30 cellular contexts compared by ENCODE assay signal in the genomic region with DNA sequence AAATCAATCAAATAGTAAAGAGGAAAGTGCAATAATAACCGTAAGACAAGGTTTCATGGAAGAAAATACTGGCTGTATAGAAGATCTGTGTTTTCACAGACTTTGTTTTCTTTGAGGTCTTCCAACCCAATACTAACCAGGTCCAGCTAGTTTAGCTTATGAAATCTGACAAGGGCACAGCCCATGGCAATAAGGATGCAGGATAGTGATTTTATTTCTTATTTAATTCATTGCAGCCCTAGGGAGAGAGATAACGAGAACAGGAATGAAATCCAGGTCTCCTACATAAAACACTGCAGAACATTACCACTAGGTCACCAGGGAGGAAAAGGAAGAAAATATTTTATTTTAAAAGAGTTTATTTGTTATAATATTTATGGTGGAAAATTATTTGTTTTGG.
"Had no signal": no experiment of that assay in that cellular context is flagged by ENCODE, and none has a peak within 500 bp of the region (broad histone marks: within the 10 kb centered on the region; RNA-seq: fewer than 3 reads in every experiment).

No MANE protein-coding gene starts in this region.

- H3K27me3 ChIP-seq: brain microvascular endothelial cell, dorsolateral prefrontal cortex, esophagus squamous epithelium, gastroesophageal sphincter, heart right ventricle had no signal

- H3K9me3 Mint-ChIP-seq: activated CD4-positive, alpha-beta memory T cell treated with anti-CD3 and anti-CD28 coated beads for 36 hours; activated T-helper 17 cell treated with anti-CD3 and anti-CD28 coated beads, Interleukin-2, amount 50 U/mL, for 72 hours; central memory CD8-positive, alpha-beta T cell; dendritic cell treated with granulocyte-macrophage colony-stimulating factor and Interleukin-4, amounts not matched to agents 40 ng/mL and 50 ng/mL, for 4 days; T-helper 1 cell treated with Interleukin-12 subunit alpha and Interleukin-12 subunit beta and Interleukin-4 antibody, amounts not matched to agents 30 μg/mL and 1 μg/mL, for 36 hours had no signal

- H3K36me3 ChIP-seq: brain microvascular endothelial cell, WERI-Rb-1 had no signal

- H3K4me3 ChIP-seq: coronary artery, dorsolateral prefrontal cortex, esophagus squamous epithelium, gastroesophageal sphincter, heart right ventricle had no signal

- H3K9me3 ChIP-seq: esophagus squamous epithelium, gastroesophageal sphincter, heart right ventricle had no signal

- DNase-seq: activated CD4-positive, alpha-beta memory T cell treated with anti-CD3 and anti-CD28 coated beads for 36 hours; activated CD4-positive, alpha-beta T cell treated with anti-CD3 and anti-CD28 coated beads for 36 hours; activated CD4-positive, alpha-beta T cell treated with anti-CD3 and anti-CD28 coated beads, Interleukin-2, amount 10 ng/mL, durations not matched to agents 24 days and 14 days; activated CD4-positive, CD25-positive, alpha-beta regulatory T cell; activated CD4-positive, CD25-positive, alpha-beta regulatory T cell treated with anti-CD3 and anti-CD28 coated beads, Interleukin-2, amount 50 U/mL, for 72 hours; activated CD8-positive, alpha-beta memory T cell treated with anti-CD3 and anti-CD28 coated beads, Interleukin-2, amount 50 U/mL, for 48 hours; activated effector memory CD4-positive, alpha-beta T cell treated with Interleukin-2 at 50 U/mL for 16 hours; activated gamma-delta T cell treated with Interleukin-2 at 50 U/mL for 16 hours; activated naive CD4-positive, alpha-beta T cell treated with anti-CD3 and anti-CD28 coated beads, Interleukin-2, amount 50 U/mL, for 16 hours; activated naive CD4-positive, alpha-beta T cell treated with Interleukin-2 at 50 U/mL for 16 hours; activated T-cell treated with anti-CD3 and anti-CD28 coated beads for 4 hours; activated T-cell treated with anti-CD3 and anti-CD28 coated beads, Interleukin-2, amount 50 U/mL, for 24 hours; amniotic stem cell; anterior cingulate cortex; brain microvascular endothelial cell; dorsolateral prefrontal cortex; effector memory CD4-positive, alpha-beta T cell; esophagus squamous epithelium; foreskin melanocyte; heart right ventricle; T-cell; T1000; WERI-Rb-1 had no signal

- H3K27me3 Mint-ChIP-seq: activated CD4-positive, alpha-beta memory T cell treated with anti-CD3 and anti-CD28 coated beads for 36 hours; activated CD4-positive, alpha-beta T cell treated with anti-CD3 and anti-CD28 coated beads for 36 hours; activated CD4-positive, alpha-beta T cell treated with anti-CD3 and anti-CD28 coated beads, Interleukin-2, amount 10 ng/mL, durations not matched to agents 24 days and 14 days; activated naive CD8-positive, alpha-beta T cell; activated T-cell treated with anti-CD3 and anti-CD28 coated beads, Interleukin-2, amount 50 U/mL, for 24 hours; activated T-helper 17 cell treated with anti-CD3 and anti-CD28 coated beads, Interleukin-2, amount 50 U/mL, for 72 hours; central memory CD8-positive, alpha-beta T cell; dendritic cell treated with granulocyte-macrophage colony-stimulating factor and Interleukin-4, amounts not matched to agents 40 ng/mL and 50 ng/mL, for 4 days; T-cell had no signal

- H3K4me3 Mint-ChIP-seq: activated CD4-positive, alpha-beta memory T cell treated with anti-CD3 and anti-CD28 coated beads for 36 hours; activated CD4-positive, alpha-beta T cell treated with anti-CD3 and anti-CD28 coated beads for 36 hours; activated CD4-positive, alpha-beta T cell treated with anti-CD3 and anti-CD28 coated beads, Interleukin-2, amount 10 ng/mL, durations not matched to agents 24 days and 14 days; activated naive CD8-positive, alpha-beta T cell; activated T-cell treated with anti-CD3 and anti-CD28 coated beads, Interleukin-2, amount 50 U/mL, for 24 hours; activated T-helper 17 cell treated with anti-CD3 and anti-CD28 coated beads, Interleukin-2, amount 50 U/mL, for 72 hours; central memory CD8-positive, alpha-beta T cell; dendritic cell treated with granulocyte-macrophage colony-stimulating factor and Interleukin-4, amounts not matched to agents 40 ng/mL and 50 ng/mL, for 4 days; T-cell; T-helper 1 cell treated with Interleukin-12 subunit alpha and Interleukin-12 subunit beta and Interleukin-4 antibody, amounts not matched to agents 30 μg/mL and 1 μg/mL, for 36 hours had no signal

- ATAC-seq: activated CD4-positive, alpha-beta T cell treated with anti-CD3 and anti-CD28 coated beads for 36 hours; activated T-helper 17 cell treated with anti-CD3 and anti-CD28 coated beads, Interleukin-2, amount 50 U/mL, for 72 hours; gastroesophageal sphincter; heart right ventricle; T-cell had no signal

- H3K4me1 ChIP-seq: esophagus squamous epithelium, gastroesophageal sphincter, heart right ventricle had no signal

- H3K27ac Mint-ChIP-seq: activated CD4-positive, alpha-beta memory T cell treated with anti-CD3 and anti-CD28 coated beads for 36 hours; activated CD4-positive, alpha-beta T cell treated with anti-CD3 and anti-CD28 coated beads for 36 hours; activated CD4-positive, alpha-beta T cell treated with anti-CD3 and anti-CD28 coated beads, Interleukin-2, amount 10 ng/mL, durations not matched to agents 24 days and 14 days; activated naive CD8-positive, alpha-beta T cell; activated T-cell treated with anti-CD3 and anti-CD28 coated beads, Interleukin-2, amount 50 U/mL, for 24 hours; activated T-helper 17 cell treated with anti-CD3 and anti-CD28 coated beads, Interleukin-2, amount 50 U/mL, for 72 hours; dendritic cell treated with granulocyte-macrophage colony-stimulating factor and Interleukin-4, amounts not matched to agents 40 ng/mL and 50 ng/mL, for 4 days; T-cell; T-helper 1 cell treated with Interleukin-12 subunit alpha and Interleukin-12 subunit beta and Interleukin-4 antibody, amounts not matched to agents 30 μg/mL and 1 μg/mL, for 36 hours had no signal
